1 cellular context compared by ENCODE assay signal in the genomic region with DNA sequence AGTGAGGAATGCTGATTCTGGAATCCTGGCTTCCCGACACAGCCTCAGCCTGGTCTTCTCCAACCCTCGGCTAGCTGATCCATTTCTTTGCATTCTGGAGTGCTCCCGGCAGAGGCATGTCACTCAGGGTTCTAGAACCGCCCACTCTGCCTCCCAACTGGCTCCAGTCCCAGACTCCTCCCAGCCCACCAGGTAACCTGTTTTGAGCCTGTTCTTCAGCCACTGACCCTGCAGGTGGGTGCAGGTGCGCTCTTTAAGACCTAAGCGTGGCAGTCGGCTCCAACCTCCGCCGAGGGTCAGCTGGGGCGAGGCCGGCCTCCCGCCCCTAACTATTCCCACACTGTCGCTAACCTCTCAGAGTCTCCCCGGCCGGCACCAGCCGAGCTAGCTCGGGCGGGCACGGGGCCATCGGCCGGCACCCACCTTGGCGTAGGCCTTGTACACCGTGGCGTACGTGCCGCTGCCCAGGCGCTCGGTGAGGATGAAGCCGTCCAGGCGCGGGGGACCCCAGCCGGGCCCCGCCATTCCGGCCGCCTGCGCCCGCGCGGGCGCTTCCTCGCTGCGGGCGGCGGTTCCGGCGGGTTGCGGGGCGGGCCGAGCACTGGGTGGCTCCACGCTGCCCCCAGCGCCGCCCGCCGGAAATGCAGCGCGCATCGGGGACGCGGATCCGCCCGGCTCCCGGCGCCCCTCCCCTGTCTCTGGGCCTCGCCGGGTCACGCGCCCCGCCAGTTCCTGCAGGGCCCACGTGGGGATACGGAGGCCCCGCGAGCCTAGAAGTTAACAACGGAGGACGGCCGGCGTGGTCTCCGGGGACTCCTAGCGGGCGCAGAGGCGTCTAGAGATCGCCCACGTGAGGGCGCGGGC.
A peak's percentile ranks its signal among the peaks of the same experiment; 100 is the strongest.
TF ChIP-seq lines count a peak whose summit lies in the region.

A gene with protein sequence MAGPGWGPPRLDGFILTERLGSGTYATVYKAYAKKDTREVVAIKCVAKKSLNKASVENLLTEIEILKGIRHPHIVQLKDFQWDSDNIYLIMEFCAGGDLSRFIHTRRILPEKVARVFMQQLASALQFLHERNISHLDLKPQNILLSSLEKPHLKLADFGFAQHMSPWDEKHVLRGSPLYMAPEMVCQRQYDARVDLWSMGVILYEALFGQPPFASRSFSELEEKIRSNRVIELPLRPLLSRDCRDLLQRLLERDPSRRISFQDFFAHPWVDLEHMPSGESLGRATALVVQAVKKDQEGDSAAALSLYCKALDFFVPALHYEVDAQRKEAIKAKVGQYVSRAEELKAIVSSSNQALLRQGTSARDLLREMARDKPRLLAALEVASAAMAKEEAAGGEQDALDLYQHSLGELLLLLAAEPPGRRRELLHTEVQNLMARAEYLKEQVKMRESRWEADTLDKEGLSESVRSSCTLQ (minus strand): TSS at position 576 of the 864 bp plus-strand sequence. CDS start 51 bp downstream, at position 525.

TF ChIP-seq in HepG2, 621 proteins besides CTCF, POLR2A, EP300 and RAD21 (continued from another document and continues in another):
- TF ChIP-seq, protein P1, sequence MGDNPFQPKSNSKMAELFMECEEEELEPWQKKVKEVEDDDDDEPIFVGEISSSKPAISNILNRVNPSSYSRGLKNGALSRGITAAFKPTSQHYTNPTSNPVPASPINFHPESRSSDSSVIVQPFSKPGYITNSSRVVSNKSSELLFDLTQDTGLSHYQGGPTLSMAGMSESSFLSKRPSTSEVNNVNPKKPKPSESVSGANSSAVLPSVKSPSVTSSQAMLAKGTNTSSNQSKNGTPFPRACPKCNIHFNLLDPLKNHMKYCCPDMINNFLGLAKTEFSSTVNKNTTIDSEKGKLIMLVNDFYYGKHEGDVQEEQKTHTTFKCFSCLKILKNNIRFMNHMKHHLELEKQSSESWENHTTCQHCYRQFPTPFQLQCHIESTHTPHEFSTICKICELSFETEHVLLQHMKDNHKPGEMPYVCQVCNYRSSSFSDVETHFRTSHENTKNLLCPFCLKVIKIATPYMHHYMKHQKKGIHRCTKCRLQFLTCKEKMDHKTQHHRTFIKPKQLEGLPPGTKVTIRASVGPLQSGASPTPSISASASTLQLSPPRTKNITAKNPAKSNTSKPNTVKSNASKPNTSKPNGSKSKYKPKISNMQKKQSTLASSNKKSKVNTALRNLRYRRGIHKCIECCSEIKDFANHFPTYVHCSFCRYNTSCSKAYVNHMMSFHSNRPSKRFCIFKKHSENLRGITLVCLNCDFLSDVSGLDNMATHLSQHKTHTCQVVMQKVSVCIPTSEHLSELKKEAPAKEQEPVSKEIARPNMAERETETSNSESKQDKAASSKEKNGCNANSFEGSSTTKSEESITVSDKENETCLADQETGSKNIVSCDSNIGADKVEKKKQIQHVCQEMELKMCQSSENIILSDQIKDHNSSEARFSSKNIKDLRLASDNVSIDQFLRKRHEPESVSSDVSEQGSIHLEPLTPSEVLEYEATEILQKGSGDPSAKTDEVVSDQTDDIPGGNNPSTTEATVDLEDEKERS (CRISPR knock-in tag; IDR thresholded peaks at IDR 0.05), result no peak
- no peak for TF ChIP-seq ATF1 (CRISPR knock-in tag; IDR thresholded peaks at IDR 0.05)
- no peak; the same call in 1 of the 2 replicates for TF ChIP-seq MTF2 (CRISPR knock-in tag; IDR thresholded peaks at IDR 0.05; ENCODE audit: borderline replicate concordance)
- peak; percentile 77 for TF ChIP-seq RBM22 (optimal IDR thresholded peaks at IDR 0.05; ENCODE audit: low read length)
- peak; percentile 80 for TF ChIP-seq ZNF274 (CRISPR knock-in tag; IDR thresholded peaks at IDR 0.05)
- 0 out of 2 replicates have a peak, but pooled peaks have one; percentile 65 for TF ChIP-seq PAWR (CRISPR knock-in tag; IDR thresholded peaks at IDR 0.05; ENCODE audit: borderline replicate concordance)
- no peak for TF ChIP-seq SALL2 (CRISPR knock-in tag; IDR thresholded peaks at IDR 0.05)
- no peak for TF ChIP-seq CREB1 (IDR thresholded peaks at IDR 0.05)
- TF ChIP-seq CREB1 (CRISPR knock-in tag; IDR thresholded peaks at IDR 0.05), result no peak
- no peak for TF ChIP-seq NFE2L2 (IDR thresholded peaks at IDR 0.05; ENCODE audit: low read length)
- peak; percentile 26; the same call in 1 of the 2 replicates for TF ChIP-seq ZMYM4 (CRISPR knock-in tag; IDR thresholded peaks at IDR 0.05)
- TF ChIP-seq SUZ12 (IDR thresholded peaks at IDR 0.05; ENCODE audit: low read depth, low read length), result no peak
- peak; percentile 71 for TF ChIP-seq ASH2L (IDR thresholded peaks at IDR 0.05; ENCODE audit: insufficient read length, low read depth, low read length)
- TF ChIP-seq ZNF891 (CRISPR knock-in tag; IDR thresholded peaks at IDR 0.05), result no peak
- no peak for TF ChIP-seq SMARCC2 (IDR thresholded peaks at IDR 0.05)
- TF ChIP-seq ZNF235 (CRISPR knock-in tag; IDR thresholded peaks at IDR 0.05; ENCODE audit: borderline replicate concordance), result no peak
- TF ChIP-seq POLR2G (IDR thresholded peaks at IDR 0.05; ENCODE audit: low read depth, low read length), result peak; percentile 79; the same call in 1 of the 2 replicates
- no peak for TF ChIP-seq BRD4 (CRISPR knock-in tag; IDR thresholded peaks at IDR 0.05)
- TF ChIP-seq MIER3 (CRISPR knock-in tag; IDR thresholded peaks at IDR 0.05; ENCODE audit: borderline replicate concordance), result no peak; the same call in 1 of the 2 replicates
- TF ChIP-seq, protein P2, sequence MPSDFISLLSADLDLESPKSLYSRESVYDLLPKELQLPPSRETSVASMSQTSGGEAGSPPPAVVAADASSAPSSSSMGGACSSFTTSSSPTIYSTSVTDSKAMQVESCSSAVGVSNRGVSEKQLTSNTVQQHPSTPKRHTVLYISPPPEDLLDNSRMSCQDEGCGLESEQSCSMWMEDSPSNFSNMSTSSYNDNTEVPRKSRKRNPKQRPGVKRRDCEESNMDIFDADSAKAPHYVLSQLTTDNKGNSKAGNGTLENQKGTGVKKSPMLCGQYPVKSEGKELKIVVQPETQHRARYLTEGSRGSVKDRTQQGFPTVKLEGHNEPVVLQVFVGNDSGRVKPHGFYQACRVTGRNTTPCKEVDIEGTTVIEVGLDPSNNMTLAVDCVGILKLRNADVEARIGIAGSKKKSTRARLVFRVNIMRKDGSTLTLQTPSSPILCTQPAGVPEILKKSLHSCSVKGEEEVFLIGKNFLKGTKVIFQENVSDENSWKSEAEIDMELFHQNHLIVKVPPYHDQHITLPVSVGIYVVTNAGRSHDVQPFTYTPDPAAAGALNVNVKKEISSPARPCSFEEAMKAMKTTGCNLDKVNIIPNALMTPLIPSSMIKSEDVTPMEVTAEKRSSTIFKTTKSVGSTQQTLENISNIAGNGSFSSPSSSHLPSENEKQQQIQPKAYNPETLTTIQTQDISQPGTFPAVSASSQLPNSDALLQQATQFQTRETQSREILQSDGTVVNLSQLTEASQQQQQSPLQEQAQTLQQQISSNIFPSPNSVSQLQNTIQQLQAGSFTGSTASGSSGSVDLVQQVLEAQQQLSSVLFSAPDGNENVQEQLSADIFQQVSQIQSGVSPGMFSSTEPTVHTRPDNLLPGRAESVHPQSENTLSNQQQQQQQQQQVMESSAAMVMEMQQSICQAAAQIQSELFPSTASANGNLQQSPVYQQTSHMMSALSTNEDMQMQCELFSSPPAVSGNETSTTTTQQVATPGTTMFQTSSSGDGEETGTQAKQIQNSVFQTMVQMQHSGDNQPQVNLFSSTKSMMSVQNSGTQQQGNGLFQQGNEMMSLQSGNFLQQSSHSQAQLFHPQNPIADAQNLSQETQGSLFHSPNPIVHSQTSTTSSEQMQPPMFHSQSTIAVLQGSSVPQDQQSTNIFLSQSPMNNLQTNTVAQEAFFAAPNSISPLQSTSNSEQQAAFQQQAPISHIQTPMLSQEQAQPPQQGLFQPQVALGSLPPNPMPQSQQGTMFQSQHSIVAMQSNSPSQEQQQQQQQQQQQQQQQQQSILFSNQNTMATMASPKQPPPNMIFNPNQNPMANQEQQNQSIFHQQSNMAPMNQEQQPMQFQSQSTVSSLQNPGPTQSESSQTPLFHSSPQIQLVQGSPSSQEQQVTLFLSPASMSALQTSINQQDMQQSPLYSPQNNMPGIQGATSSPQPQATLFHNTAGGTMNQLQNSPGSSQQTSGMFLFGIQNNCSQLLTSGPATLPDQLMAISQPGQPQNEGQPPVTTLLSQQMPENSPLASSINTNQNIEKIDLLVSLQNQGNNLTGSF (CRISPR knock-in tag; IDR thresholded peaks at IDR 0.05), result no peak
- TF ChIP-seq MEIS2 (CRISPR knock-in tag; IDR thresholded peaks at IDR 0.05), result peak; percentile 35; the same call in 1 of the 2 replicates
- TF ChIP-seq RCOR2 (CRISPR knock-in tag; IDR thresholded peaks at IDR 0.05), result no peak
- 0 out of 2 replicates have a peak, but pooled peaks have one; percentile 17 for TF ChIP-seq NRL (CRISPR knock-in tag; IDR thresholded peaks at IDR 0.05; ENCODE audit: borderline replicate concordance)
- TF ChIP-seq MEF2D (CRISPR knock-in tag; IDR thresholded peaks at IDR 0.05), result 0 out of 2 replicates have a peak, but pooled peaks have one; percentile 41
- no peak for TF ChIP-seq ZNF496 (CRISPR knock-in tag; IDR thresholded peaks at IDR 0.05; ENCODE audit: insufficient replicate concordance)
- TF ChIP-seq, protein P3, sequence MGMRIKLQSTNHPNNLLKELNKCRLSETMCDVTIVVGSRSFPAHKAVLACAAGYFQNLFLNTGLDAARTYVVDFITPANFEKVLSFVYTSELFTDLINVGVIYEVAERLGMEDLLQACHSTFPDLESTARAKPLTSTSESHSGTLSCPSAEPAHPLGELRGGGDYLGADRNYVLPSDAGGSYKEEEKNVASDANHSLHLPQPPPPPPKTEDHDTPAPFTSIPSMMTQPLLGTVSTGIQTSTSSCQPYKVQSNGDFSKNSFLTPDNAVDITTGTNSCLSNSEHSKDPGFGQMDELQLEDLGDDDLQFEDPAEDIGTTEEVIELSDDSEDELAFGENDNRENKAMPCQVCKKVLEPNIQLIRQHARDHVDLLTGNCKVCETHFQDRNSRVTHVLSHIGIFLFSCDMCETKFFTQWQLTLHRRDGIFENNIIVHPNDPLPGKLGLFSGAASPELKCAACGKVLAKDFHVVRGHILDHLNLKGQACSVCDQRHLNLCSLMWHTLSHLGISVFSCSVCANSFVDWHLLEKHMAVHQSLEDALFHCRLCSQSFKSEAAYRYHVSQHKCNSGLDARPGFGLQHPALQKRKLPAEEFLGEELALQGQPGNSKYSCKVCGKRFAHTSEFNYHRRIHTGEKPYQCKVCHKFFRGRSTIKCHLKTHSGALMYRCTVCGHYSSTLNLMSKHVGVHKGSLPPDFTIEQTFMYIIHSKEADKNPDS (CRISPR knock-in tag; IDR thresholded peaks at IDR 0.05), result no peak
- no peak for TF ChIP-seq TP53 (CRISPR knock-in tag; conservative IDR thresholded peaks at IDR 0.05)
- TF ChIP-seq ZNF615 (CRISPR knock-in tag; IDR thresholded peaks at IDR 0.05; ENCODE audit: borderline replicate concordance), result no peak
- TF ChIP-seq, protein P4, sequence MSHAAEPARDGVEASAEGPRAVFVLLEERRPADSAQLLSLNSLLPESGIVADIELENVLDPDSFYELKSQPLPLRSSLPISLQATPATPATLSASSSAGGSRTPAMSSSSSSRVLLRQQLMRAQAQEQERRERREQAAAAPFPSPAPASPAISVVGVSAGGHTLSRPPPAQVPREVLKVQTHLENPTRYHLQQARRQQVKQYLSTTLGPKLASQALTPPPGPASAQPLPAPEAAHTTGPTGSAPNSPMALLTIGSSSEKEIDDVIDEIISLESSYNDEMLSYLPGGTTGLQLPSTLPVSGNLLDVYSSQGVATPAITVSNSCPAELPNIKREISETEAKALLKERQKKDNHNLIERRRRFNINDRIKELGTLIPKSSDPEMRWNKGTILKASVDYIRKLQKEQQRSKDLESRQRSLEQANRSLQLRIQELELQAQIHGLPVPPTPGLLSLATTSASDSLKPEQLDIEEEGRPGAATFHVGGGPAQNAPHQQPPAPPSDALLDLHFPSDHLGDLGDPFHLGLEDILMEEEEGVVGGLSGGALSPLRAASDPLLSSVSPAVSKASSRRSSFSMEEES (CRISPR knock-in tag; IDR thresholded peaks at IDR 0.05), result peak; percentile 90
- TF ChIP-seq, protein P5, sequence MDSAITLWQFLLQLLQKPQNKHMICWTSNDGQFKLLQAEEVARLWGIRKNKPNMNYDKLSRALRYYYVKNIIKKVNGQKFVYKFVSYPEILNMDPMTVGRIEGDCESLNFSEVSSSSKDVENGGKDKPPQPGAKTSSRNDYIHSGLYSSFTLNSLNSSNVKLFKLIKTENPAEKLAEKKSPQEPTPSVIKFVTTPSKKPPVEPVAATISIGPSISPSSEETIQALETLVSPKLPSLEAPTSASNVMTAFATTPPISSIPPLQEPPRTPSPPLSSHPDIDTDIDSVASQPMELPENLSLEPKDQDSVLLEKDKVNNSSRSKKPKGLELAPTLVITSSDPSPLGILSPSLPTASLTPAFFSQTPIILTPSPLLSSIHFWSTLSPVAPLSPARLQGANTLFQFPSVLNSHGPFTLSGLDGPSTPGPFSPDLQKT (CRISPR knock-in tag; IDR thresholded peaks at IDR 0.05; ENCODE audit: borderline replicate concordance), result no peak
- no peak for TF ChIP-seq ZSCAN9 (CRISPR knock-in tag; IDR thresholded peaks at IDR 0.05; ENCODE audit: borderline replicate concordance)
- TF ChIP-seq RXRB (CRISPR knock-in tag; IDR thresholded peaks at IDR 0.05; ENCODE audit: borderline replicate concordance), result no peak; the same call in 1 of the 2 replicates
- TF ChIP-seq NCOR1 (IDR thresholded peaks at IDR 0.05; ENCODE audit: borderline replicate concordance, low read length), result no peak
- no peak for TF ChIP-seq GTF3A (CRISPR knock-in tag; conservative IDR thresholded peaks at IDR 0.05)
- TF ChIP-seq, protein P6, sequence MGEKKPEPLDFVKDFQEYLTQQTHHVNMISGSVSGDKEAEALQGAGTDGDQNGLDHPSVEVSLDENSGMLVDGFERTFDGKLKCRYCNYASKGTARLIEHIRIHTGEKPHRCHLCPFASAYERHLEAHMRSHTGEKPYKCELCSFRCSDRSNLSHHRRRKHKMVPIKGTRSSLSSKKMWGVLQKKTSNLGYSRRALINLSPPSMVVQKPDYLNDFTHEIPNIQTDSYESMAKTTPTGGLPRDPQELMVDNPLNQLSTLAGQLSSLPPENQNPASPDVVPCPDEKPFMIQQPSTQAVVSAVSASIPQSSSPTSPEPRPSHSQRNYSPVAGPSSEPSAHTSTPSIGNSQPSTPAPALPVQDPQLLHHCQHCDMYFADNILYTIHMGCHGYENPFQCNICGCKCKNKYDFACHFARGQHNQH (CRISPR knock-in tag; IDR thresholded peaks at IDR 0.05), result no peak
- TF ChIP-seq, protein P7, sequence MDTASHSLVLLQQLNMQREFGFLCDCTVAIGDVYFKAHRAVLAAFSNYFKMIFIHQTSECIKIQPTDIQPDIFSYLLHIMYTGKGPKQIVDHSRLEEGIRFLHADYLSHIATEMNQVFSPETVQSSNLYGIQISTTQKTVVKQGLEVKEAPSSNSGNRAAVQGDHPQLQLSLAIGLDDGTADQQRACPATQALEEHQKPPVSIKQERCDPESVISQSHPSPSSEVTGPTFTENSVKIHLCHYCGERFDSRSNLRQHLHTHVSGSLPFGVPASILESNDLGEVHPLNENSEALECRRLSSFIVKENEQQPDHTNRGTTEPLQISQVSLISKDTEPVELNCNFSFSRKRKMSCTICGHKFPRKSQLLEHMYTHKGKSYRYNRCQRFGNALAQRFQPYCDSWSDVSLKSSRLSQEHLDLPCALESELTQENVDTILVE (CRISPR knock-in tag; IDR thresholded peaks at IDR 0.05), result peak; percentile 19; the same call in 1 of the 2 replicates
- no peak; the same call in 1 of the 2 replicates for TF ChIP-seq MEIS1 (CRISPR knock-in tag; IDR thresholded peaks at IDR 0.05; ENCODE audit: borderline replicate concordance)
- TF ChIP-seq MXI1 (IDR thresholded peaks at IDR 0.05; ENCODE audit: borderline replicate concordance, low read depth, low read length), result peak; percentile 96; the same call in 2 of the 3 replicates
